ENCODE assay signal across 8 cellular contexts in genomic region chr15:42548258-42549051, GRCh38. TPM values are rescaled to one million over a fixed set of nuclear protein-coding genes. Genes with fewer than 3 reads are reported as not detected.
DNase-seq lines count a peak whose midpoint lies in the region; TF ChIP-seq lines count a peak whose summit lies in the region.

Gene HAUS2, plus strand, starts transcription at chr15:42548838. Its CDS starts 35 bp downstream, at chr15:42548873.
Gene LRRC57, minus strand, starts transcription at chr15:42548793. Its CDS starts 359 bp downstream, at chr15:42548434.

- peaks cover 11% of the 10 kb centered on the region for H3K36me3 ChIP-seq in cardiac muscle cell
- no peaks in the 10 kb centered on the region for H3K36me3 ChIP-seq in parathyroid adenoma (ENCODE audit: control insufficient read depth, insufficient read depth, low read length)
- H3K36me3 ChIP-seq in tibial artery: peaks cover 0 to 18% (median 16%) of the 10 kb centered on the region in 3 donors

- peak within 1 kb of the TSS; percentile 87 for H3K4me2 ChIP-seq in parathyroid adenoma (ENCODE audit: low read length)

- peak within 1 kb of the TSS; percentile 92 for H3K4me3 ChIP-seq in GM08714 (ENCODE audit: low read length)
- H3K4me3 ChIP-seq in HFF-Myc (replicated peaks; ENCODE audit: low read depth, low read length): peak within 1 kb of the TSS; percentile 98
- peak within 1 kb of the TSS; percentile 100 for H3K4me3 ChIP-seq in NB4 (ENCODE audit: low read depth, low read length)
- peak within 1 kb of the TSS; percentile 89 for H3K4me3 ChIP-seq in cardiac muscle cell
- peak within 1 kb of the TSS; percentile 97 for H3K4me3 ChIP-seq in parathyroid adenoma (ENCODE audit: low read depth, low read length)
- peak within 1 kb of the TSS; percentile 91 for H3K4me3 ChIP-seq in tibial artery

- peak; percentile 90 for TF ChIP-seq POLR2A in NB4 (IDR thresholded peaks at IDR 0.05; ENCODE audit: extremely low read depth, insufficient read length)

- H3K79me2 ChIP-seq in parathyroid adenoma: peaks cover 3% of the 10 kb centered on the region

- DNase-seq in HFF-Myc (ENCODE audit: extremely low read depth, low read depth): peak; percentile 25
- peak; percentile 90 for DNase-seq in NB4 (ENCODE audit: low read depth)
- DNase-seq in SW 1271 (lab: John Stamatoyannopoulos, UW): peak; percentile 40 to 67
- peak; percentile 69 for DNase-seq in activated naive CD8-positive, alpha-beta T cell treated with anti-CD3 and anti-CD28 coated beads, Interleukin-2, amount 50 U/mL, for 16 hours (ENCODE audit: low read depth, low spot score)
- peak; percentile 86 to 93 for DNase-seq in cardiac muscle cell (ENCODE audit: low read depth in 1 of 2, low spot score in 1 of 2)
- peak; percentile 77 to 89 for DNase-seq in tibial artery

- H3K4me1 ChIP-seq in cardiac muscle cell (ENCODE audit: low read depth) (peaks cover 3% of the 10 kb centered on the region), parathyroid adenoma (peaks cover 2% of the 10 kb centered on the region), tibial artery (peaks cover 0 to 24% (median 9%) of the 10 kb centered on the region in 4 donors)

- intact Hi-C loops in tibial artery (cut with DNase I; ENCODE audit: low total_unique reads): no loop called here

- H3K27ac ChIP-seq in cardiac muscle cell (peak within 1 kb of the TSS; percentile 68), parathyroid adenoma (peak within 1 kb of the TSS; percentile 76), tibial artery (peak within 1 kb of the TSS; percentile 88 to 89)

- no peak within 1 kb of the TSS for H3K9ac ChIP-seq in parathyroid adenoma

- no peaks in the 10 kb centered on the region for H3K27me3 ChIP-seq in cardiac muscle cell
- no peaks in the 10 kb centered on the region for H3K27me3 ChIP-seq in parathyroid adenoma (ENCODE audit: control insufficient read depth, insufficient read depth, low read length)
- H3K27me3 ChIP-seq in tibial artery: no peaks in the 10 kb centered on the region

- TF ChIP-seq CTCF in HFF-Myc (IDR thresholded peaks at IDR 0.05; ENCODE audit: low read depth, low read length, missing control alignments) (no peak), NB4 (IDR thresholded peaks at IDR 0.05; ENCODE audit: low read depth, low read length) (no peak), cardiac muscle cell (IDR thresholded peaks at IDR 0.05; ENCODE audit: low read depth, low read length) (no peak), parathyroid adenoma (IDR thresholded peaks at IDR 0.05) (no peak), tibial artery (IDR thresholded peaks at IDR 0.05) (no peak)

- H2AFZ ChIP-seq in parathyroid adenoma: peak within 1 kb of the TSS; percentile 67

- H3K9me3 ChIP-seq in cardiac muscle cell (ENCODE audit: low read depth) (no peaks in the 10 kb centered on the region), parathyroid adenoma (ENCODE audit: control insufficient read depth, low read length) (no peaks in the 10 kb centered on the region), tibial artery (no peaks in the 10 kb centered on the region)

RNA-seq across cellular contexts. Expression of gene HAUS2, which starts in this region (rescaled TPM):
- total RNA-seq in cardiac muscle cell: 19.1 and 26.9 TPM in 2 replicates
- polyA plus RNA-seq in cardiac muscle cell: 12.1 and 16.6 TPM in 2 replicates

RNA-seq across cellular contexts. Expression of gene LRRC57, which starts in this region (rescaled TPM):
- total RNA-seq in cardiac muscle cell: 7.5 and 20.3 TPM in 2 replicates
- polyA plus RNA-seq in cardiac muscle cell: 10.7 and 18.0 TPM in 2 replicates

Comparison
In these comparisons a context has a peak if more than half of its experiments do, and no peak if none do; other contexts are left out.
1. Peak in every context shown above with its lines: DNase-seq, H3K4me3 ChIP-seq and H3K27ac ChIP-seq.
2. DNase-seq: peak in every context shown above with its lines; median percentile 90 in NB4; 90 in cardiac muscle cell; 83 in tibial artery; 69 in activated naive CD8-positive, alpha-beta T cell treated with anti-CD3 and anti-CD28 coated beads, Interleukin-2, amount 50 U/mL, for 16 hours; 54 in SW 1271; 25 in HFF-Myc.